ENCODE assay signal across 10 cellular contexts in genomic region chr12:14284189-14284722, GRCh38.
DNase-seq lines count a peak whose midpoint lies in the region; ATAC-seq, FAIRE-seq and TF ChIP-seq lines count a peak whose summit lies in the region.
"Had no signal": no experiment of that assay in that cellular context is flagged by ENCODE, and none has a peak within 500 bp of the region (broad histone marks: within the 10 kb centered on the region; RNA-seq: fewer than 3 reads in every experiment).

No MANE protein-coding gene starts in this region.

- ATAC-seq in HG03565 (IDR thresholded peaks at IDR 0.05; ENCODE audit: unreplicated experiment), result peak; percentile 76

- no peaks in the 10 kb centered on the region for H3K36me3 ChIP-seq in GM06990 (ENCODE audit: control insufficient read depth, insufficient read depth, low read length)

- H3K27me3 ChIP-seq in GM06990 (replicated peaks; ENCODE audit: control insufficient read depth, insufficient read depth, low read length), result no peaks in the 10 kb centered on the region

- DNase-seq in GM06990 (ENCODE audit: extremely low read depth, insufficient read length) (peak; percentile 72), GM20000 (ENCODE audit: low spot score) (peak; percentile 55), iPS-NIHi7 (ENCODE audit: extremely low spot score) (peak; percentile 34), urothelium cell line (ENCODE audit: low spot score) (no peak), NCI-H345 treated with DMSO at 0.1 percent for 48 hours (lab: John Stamatoyannopoulos, UW; ENCODE audit: unreplicated experiment) (no peak), DMS 273 treated with DMSO at 0.1 percent for 48 hours (lab: John Stamatoyannopoulos, UW) (no peak), islet precursor cell (no peak)

- peak; percentile 42 for TF ChIP-seq CTCF in GM06990 (IDR thresholded peaks at IDR 0.05; ENCODE audit: insufficient read depth, low read length, poor library complexity, severe bottlenecking)
- no peak for TF ChIP-seq CTCF in GM20000 (IDR thresholded peaks at IDR 0.05; ENCODE audit: extremely low read depth, missing control alignments)

- FAIRE-seq in urothelium cell line (lab: Jason Lieb, UNC), result no peak
- FAIRE-seq: endothelial cell of umbilical vein had no signal

- H3K4me3 ChIP-seq in GM06990 (replicated peaks; ENCODE audit: low read depth, low read length), result peak overlapping the region; percentile 38
- H3K4me3 ChIP-seq: SK-N-MC had no signal

Comparison
In these comparisons a context has a peak if more than half of its experiments do, and no peak if none do; other contexts are left out.
1. DNase-seq: peak in GM06990 (single experiment), GM20000 (single experiment) and iPS-NIHi7 (single experiment); none in urothelium cell line (single experiment), NCI-H345 treated with DMSO at 0.1 percent for 48 hours (single experiment), DMS 273 treated with DMSO at 0.1 percent for 48 hours (single experiment) and islet precursor cell (single experiment).